8 cellular contexts compared by ENCODE assay signal in genomic region chr3:142795332-142795731, GRCh38.
"Had no signal": no experiment of that assay in that cellular context is flagged by ENCODE, and none has a peak within 500 bp of the region (broad histone marks: within the 10 kb centered on the region; RNA-seq: fewer than 3 reads in every experiment).

No MANE protein-coding gene starts in this region.

- DNase-seq: GDM1, GF-D8 had no signal

- ATAC-seq: GM12878 had no signal

- FAIRE-seq: G401.6, GM12878, GM12891, GM12892, GM18507, GM19239 had no signal

- H3K4me3 ChIP-seq: GM12878 had no signal
